8 cellular contexts compared by ENCODE assay signal in genomic region chr9:99821187-99822095, GRCh38. TPM values are rescaled to one million over a fixed set of nuclear protein-coding genes. Genes with fewer than 3 reads are reported as not detected.
DNase-seq lines count a peak whose midpoint lies in the region; ATAC-seq and TF ChIP-seq lines count a peak whose summit lies in the region.

NR4A3 (plus strand) TSS chr9:99821885; CDS start chr9:99828043, 6,158 bp downstream.

- peak within 1 kb of the TSS; percentile 79 for H3K4me3 ChIP-seq in kidney epithelial cell (ENCODE audit: low read depth, low read length)

- peak; percentile 35 for ATAC-seq in GM19035 (IDR thresholded peaks at IDR 0.05; ENCODE audit: unreplicated experiment)
- peak; percentile 30 for ATAC-seq in HG03342 (IDR thresholded peaks at IDR 0.05; ENCODE audit: unreplicated experiment)

- DNase-seq in AG09319 (ENCODE audit: extremely low read depth, low read depth) = peak; percentile 97
- DNase-seq in NCI-H446 treated with DMSO at 0.1 percent for 48 hours (lab: John Stamatoyannopoulos, UW) = peak; percentile 83
- peak; percentile 87 for DNase-seq in activated CD4-positive, alpha-beta T cell treated with anti-CD3 and anti-CD28 coated beads for 1 hour
- peak; percentile 75 to 80 for DNase-seq in cerebellar nuclear complex (lab: John Stamatoyannopoulos, UW)
- peak; percentile 72 for DNase-seq in kidney epithelial cell (ENCODE audit: low read depth)
- peak; percentile 90 for DNase-seq in stimulated activated CD4-positive, alpha-beta T cell treated with anti-CD3 and anti-CD28 coated beads, Interleukin-15, amount 100 ng/mL, for 24 hours

- no peaks in the 10 kb centered on the region for H3K36me3 ChIP-seq in kidney epithelial cell (ENCODE audit: control insufficient read depth, insufficient read depth, low read length)

- peaks cover 21% of the 10 kb centered on the region for H3K27me3 ChIP-seq in kidney epithelial cell (ENCODE audit: control insufficient read depth, insufficient read depth, low read length)

- TF ChIP-seq CTCF in AG09319 (IDR thresholded peaks at IDR 0.05; ENCODE audit: low read depth, low read length) (no peak; the same call in 1 of the 2 replicates), kidney epithelial cell (IDR thresholded peaks at IDR 0.05; ENCODE audit: insufficient read depth, low read length, poor library complexity, severe bottlenecking) (no peak)

RNA-seq across cellular contexts. Expression of gene NR4A3, which starts in this region (rescaled TPM):
- total RNA-seq in kidney epithelial cell = 0.41 and 0.50 TPM in 2 replicates

Comparison
In these comparisons a context has a peak if more than half of its experiments do, and no peak if none do; other contexts are left out.
1. Peak in every context shown above with its lines: DNase-seq, ATAC-seq and H3K4me3 ChIP-seq.
2. Peak in DNase-seq and H3K4me3 ChIP-seq in kidney epithelial cell; RNA of the gene not detected or under 1 TPM.